ENCODE assay signal across 1 cellular context in the genomic region with DNA sequence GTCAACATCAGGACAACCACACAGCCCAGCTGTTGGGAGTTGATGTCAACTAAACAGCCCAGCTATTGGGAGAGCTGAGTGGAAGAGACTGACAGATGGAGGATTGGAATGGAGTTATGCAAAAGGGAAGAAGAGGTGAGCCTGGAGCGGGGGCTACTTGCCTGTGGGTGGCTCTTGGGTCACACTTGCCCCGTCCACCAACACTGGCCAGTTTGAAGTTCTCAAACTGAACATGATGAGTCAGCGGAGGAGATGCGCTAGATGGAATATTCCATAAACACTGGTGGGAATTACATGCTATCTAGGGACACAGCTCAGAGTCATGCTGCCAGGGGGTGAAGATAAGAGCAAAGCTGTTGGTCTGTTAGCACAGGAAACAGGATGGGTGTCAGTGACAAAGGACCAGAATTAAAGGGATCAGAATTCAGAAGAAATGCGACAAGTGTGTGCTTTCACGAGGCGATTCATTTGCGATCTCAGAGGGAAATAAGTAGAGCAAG.
TF ChIP-seq lines count a peak whose summit lies in the region.

No MANE protein-coding gene starts in this region.

TF ChIP-seq in K562, 482 proteins besides CTCF, POLR2A, EP300 and RAD21 (continued from another document and continues in another):
- TF ChIP-seq, protein P1, sequence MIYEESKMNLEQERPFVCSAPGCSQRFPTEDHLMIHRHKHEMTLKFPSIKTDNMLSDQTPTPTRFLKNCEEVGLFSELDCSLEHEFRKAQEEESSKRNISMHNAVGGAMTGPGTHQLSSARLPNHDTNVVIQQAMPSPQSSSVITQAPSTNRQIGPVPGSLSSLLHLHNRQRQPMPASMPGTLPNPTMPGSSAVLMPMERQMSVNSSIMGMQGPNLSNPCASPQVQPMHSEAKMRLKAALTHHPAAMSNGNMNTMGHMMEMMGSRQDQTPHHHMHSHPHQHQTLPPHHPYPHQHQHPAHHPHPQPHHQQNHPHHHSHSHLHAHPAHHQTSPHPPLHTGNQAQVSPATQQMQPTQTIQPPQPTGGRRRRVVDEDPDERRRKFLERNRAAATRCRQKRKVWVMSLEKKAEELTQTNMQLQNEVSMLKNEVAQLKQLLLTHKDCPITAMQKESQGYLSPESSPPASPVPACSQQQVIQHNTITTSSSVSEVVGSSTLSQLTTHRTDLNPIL (CRISPR knock-in tag; IDR thresholded peaks at IDR 0.05): no peak
- no peak for TF ChIP-seq SMAD3 (CRISPR knock-in tag; conservative IDR thresholded peaks at IDR 0.05)
- TF ChIP-seq ZFPM2 (CRISPR knock-in tag; IDR thresholded peaks at IDR 0.05): no peak
- TF ChIP-seq FOXA3 (CRISPR knock-in tag; conservative IDR thresholded peaks at IDR 0.05 in 1 of 2, IDR thresholded peaks at IDR 0.05 in 1 of 2): no peak
- no peak for TF ChIP-seq CHD4 (IDR thresholded peaks at IDR 0.05; ENCODE audit: insufficient read depth, insufficient replicate concordance, low read depth, low read length, poor library complexity, severe bottlenecking)
- no peak for TF ChIP-seq PCBP2 (IDR thresholded peaks at IDR 0.05; ENCODE audit: low read depth, low read length, poor library complexity, severe bottlenecking)
- TF ChIP-seq ELF4 (CRISPR knock-in tag; IDR thresholded peaks at IDR 0.05): no peak
- TF ChIP-seq ZNF785 (CRISPR knock-in tag; IDR thresholded peaks at IDR 0.05): no peak
- no peak for TF ChIP-seq MEF2A (IDR thresholded peaks at IDR 0.05; ENCODE audit: control insufficient read depth, low read depth, low read length)
- TF ChIP-seq ZNF707 (CRISPR knock-in tag; conservative IDR thresholded peaks at IDR 0.05): no peak
- peak; percentile 97 for TF ChIP-seq MAFG (tag; conservative IDR thresholded peaks at IDR 0.05)
- TF ChIP-seq MED1 (CRISPR knock-in tag; IDR thresholded peaks at IDR 0.05; ENCODE audit: borderline replicate concordance): no peak
- TF ChIP-seq MTF1 (CRISPR knock-in tag; IDR thresholded peaks at IDR 0.05; ENCODE audit: borderline replicate concordance): no peak
- no peak for TF ChIP-seq ZNF75A (CRISPR knock-in tag; IDR thresholded peaks at IDR 0.05)
- TF ChIP-seq, protein P2, sequence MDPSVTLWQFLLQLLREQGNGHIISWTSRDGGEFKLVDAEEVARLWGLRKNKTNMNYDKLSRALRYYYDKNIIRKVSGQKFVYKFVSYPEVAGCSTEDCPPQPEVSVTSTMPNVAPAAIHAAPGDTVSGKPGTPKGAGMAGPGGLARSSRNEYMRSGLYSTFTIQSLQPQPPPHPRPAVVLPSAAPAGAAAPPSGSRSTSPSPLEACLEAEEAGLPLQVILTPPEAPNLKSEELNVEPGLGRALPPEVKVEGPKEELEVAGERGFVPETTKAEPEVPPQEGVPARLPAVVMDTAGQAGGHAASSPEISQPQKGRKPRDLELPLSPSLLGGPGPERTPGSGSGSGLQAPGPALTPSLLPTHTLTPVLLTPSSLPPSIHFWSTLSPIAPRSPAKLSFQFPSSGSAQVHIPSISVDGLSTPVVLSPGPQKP (CRISPR knock-in tag; IDR thresholded peaks at IDR 0.05): no peak
- TF ChIP-seq, protein P3, sequence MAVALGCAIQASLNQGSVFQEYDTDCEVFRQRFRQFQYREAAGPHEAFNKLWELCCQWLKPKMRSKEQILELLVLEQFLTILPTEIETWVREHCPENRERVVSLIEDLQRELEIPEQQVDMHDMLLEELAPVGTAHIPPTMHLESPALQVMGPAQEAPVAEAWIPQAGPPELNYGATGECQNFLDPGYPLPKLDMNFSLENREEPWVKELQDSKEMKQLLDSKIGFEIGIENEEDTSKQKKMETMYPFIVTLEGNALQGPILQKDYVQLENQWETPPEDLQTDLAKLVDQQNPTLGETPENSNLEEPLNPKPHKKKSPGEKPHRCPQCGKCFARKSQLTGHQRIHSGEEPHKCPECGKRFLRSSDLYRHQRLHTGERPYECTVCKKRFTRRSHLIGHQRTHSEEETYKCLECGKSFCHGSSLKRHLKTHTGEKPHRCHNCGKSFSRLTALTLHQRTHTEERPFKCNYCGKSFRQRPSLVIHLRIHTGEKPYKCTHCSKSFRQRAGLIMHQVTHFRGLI (CRISPR knock-in tag; IDR thresholded peaks at IDR 0.05): no peak
- TF ChIP-seq, protein P4, sequence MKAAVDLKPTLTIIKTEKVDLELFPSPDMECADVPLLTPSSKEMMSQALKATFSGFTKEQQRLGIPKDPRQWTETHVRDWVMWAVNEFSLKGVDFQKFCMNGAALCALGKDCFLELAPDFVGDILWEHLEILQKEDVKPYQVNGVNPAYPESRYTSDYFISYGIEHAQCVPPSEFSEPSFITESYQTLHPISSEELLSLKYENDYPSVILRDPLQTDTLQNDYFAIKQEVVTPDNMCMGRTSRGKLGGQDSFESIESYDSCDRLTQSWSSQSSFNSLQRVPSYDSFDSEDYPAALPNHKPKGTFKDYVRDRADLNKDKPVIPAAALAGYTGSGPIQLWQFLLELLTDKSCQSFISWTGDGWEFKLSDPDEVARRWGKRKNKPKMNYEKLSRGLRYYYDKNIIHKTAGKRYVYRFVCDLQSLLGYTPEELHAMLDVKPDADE (conservative IDR thresholded peaks at IDR 0.05; ENCODE audit: control insufficient read depth, low read depth, low read length): peak; percentile 70
- TF ChIP-seq ZBTB1 (CRISPR knock-in tag; IDR thresholded peaks at IDR 0.05; ENCODE audit: borderline replicate concordance, low read depth): no peak
- no peak for TF ChIP-seq THRAP3 (IDR thresholded peaks at IDR 0.05; ENCODE audit: borderline replicate concordance)
- peak; percentile 97 for TF ChIP-seq FOSL1 (tag; conservative IDR thresholded peaks at IDR 0.05)
- TF ChIP-seq, protein P5, sequence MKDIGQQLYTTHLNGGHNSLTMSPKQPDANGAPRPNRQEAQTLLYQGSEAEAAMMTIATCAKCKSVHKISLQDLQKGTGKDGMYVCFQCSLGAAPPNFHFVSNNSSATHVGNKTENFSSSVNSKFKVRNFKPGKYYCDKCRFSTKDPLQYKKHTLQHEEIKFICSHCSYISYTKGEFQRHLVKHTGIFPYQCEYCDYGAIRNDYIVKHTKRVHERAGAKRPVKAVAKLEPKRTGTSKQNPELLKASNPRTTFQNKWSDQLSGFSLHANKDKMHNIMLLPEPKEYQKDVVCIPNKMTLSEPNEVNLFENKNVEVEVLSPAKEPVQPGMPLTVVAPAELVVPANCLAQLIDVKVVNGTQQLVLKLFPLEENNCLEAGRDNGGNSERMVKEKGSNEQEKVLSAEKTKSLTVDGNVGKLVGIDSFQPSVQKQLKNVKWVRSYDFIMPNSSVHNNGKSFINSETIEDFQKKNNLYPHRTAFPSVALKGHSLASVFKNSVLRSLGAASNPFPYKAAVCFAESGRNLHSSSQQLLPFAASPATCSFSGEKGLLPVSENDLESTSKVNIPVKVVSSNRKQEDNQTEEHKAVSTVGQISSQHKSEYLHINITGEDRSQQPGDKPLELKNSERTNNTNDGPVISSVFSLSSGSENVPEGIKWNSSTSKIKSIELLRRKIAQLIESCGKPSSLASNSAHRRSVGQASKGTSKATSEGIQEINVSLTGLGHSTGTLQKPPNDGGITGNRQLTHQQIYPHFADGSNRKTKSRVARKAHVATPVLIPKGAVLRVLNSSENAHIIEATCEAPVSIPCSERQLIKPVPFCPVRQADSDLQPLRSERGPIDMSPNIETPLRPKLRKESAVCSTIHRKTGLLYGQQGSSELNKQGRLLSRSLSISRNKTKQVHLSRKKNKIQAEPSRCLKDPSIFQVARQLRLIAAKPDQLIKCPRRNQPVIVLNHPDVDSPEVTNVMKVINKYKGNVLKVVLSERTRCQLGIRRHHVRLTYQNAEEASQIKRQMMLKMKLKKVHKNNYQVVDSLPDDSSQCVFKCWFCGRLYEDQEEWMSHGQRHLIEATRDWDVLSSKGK (CRISPR knock-in tag; IDR thresholded peaks at IDR 0.05): no peak
- TF ChIP-seq, protein P6, sequence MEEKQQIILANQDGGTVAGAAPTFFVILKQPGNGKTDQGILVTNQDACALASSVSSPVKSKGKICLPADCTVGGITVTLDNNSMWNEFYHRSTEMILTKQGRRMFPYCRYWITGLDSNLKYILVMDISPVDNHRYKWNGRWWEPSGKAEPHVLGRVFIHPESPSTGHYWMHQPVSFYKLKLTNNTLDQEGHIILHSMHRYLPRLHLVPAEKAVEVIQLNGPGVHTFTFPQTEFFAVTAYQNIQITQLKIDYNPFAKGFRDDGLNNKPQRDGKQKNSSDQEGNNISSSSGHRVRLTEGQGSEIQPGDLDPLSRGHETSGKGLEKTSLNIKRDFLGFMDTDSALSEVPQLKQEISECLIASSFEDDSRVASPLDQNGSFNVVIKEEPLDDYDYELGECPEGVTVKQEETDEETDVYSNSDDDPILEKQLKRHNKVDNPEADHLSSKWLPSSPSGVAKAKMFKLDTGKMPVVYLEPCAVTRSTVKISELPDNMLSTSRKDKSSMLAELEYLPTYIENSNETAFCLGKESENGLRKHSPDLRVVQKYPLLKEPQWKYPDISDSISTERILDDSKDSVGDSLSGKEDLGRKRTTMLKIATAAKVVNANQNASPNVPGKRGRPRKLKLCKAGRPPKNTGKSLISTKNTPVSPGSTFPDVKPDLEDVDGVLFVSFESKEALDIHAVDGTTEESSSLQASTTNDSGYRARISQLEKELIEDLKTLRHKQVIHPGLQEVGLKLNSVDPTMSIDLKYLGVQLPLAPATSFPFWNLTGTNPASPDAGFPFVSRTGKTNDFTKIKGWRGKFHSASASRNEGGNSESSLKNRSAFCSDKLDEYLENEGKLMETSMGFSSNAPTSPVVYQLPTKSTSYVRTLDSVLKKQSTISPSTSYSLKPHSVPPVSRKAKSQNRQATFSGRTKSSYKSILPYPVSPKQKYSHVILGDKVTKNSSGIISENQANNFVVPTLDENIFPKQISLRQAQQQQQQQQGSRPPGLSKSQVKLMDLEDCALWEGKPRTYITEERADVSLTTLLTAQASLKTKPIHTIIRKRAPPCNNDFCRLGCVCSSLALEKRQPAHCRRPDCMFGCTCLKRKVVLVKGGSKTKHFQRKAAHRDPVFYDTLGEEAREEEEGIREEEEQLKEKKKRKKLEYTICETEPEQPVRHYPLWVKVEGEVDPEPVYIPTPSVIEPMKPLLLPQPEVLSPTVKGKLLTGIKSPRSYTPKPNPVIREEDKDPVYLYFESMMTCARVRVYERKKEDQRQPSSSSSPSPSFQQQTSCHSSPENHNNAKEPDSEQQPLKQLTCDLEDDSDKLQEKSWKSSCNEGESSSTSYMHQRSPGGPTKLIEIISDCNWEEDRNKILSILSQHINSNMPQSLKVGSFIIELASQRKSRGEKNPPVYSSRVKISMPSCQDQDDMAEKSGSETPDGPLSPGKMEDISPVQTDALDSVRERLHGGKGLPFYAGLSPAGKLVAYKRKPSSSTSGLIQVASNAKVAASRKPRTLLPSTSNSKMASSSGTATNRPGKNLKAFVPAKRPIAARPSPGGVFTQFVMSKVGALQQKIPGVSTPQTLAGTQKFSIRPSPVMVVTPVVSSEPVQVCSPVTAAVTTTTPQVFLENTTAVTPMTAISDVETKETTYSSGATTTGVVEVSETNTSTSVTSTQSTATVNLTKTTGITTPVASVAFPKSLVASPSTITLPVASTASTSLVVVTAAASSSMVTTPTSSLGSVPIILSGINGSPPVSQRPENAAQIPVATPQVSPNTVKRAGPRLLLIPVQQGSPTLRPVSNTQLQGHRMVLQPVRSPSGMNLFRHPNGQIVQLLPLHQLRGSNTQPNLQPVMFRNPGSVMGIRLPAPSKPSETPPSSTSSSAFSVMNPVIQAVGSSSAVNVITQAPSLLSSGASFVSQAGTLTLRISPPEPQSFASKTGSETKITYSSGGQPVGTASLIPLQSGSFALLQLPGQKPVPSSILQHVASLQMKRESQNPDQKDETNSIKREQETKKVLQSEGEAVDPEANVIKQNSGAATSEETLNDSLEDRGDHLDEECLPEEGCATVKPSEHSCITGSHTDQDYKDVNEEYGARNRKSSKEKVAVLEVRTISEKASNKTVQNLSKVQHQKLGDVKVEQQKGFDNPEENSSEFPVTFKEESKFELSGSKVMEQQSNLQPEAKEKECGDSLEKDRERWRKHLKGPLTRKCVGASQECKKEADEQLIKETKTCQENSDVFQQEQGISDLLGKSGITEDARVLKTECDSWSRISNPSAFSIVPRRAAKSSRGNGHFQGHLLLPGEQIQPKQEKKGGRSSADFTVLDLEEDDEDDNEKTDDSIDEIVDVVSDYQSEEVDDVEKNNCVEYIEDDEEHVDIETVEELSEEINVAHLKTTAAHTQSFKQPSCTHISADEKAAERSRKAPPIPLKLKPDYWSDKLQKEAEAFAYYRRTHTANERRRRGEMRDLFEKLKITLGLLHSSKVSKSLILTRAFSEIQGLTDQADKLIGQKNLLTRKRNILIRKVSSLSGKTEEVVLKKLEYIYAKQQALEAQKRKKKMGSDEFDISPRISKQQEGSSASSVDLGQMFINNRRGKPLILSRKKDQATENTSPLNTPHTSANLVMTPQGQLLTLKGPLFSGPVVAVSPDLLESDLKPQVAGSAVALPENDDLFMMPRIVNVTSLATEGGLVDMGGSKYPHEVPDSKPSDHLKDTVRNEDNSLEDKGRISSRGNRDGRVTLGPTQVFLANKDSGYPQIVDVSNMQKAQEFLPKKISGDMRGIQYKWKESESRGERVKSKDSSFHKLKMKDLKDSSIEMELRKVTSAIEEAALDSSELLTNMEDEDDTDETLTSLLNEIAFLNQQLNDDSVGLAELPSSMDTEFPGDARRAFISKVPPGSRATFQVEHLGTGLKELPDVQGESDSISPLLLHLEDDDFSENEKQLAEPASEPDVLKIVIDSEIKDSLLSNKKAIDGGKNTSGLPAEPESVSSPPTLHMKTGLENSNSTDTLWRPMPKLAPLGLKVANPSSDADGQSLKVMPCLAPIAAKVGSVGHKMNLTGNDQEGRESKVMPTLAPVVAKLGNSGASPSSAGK (IDR thresholded peaks at IDR 0.05): peak; percentile 76
- no peak for TF ChIP-seq KDM5B (IDR thresholded peaks at IDR 0.05; ENCODE audit: insufficient replicate concordance, low read depth, low read length)
- peak; percentile 98 for TF ChIP-seq DPF2 (IDR thresholded peaks at IDR 0.05)
- TF ChIP-seq, protein P7, sequence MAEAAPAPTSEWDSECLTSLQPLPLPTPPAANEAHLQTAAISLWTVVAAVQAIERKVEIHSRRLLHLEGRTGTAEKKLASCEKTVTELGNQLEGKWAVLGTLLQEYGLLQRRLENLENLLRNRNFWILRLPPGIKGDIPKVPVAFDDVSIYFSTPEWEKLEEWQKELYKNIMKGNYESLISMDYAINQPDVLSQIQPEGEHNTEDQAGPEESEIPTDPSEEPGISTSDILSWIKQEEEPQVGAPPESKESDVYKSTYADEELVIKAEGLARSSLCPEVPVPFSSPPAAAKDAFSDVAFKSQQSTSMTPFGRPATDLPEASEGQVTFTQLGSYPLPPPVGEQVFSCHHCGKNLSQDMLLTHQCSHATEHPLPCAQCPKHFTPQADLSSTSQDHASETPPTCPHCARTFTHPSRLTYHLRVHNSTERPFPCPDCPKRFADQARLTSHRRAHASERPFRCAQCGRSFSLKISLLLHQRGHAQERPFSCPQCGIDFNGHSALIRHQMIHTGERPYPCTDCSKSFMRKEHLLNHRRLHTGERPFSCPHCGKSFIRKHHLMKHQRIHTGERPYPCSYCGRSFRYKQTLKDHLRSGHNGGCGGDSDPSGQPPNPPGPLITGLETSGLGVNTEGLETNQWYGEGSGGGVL (CRISPR knock-in tag; IDR thresholded peaks at IDR 0.05): no peak
- peak; percentile 58; the same call in 1 of the 2 replicates for TF ChIP-seq CREB1 (IDR thresholded peaks at IDR 0.05)
- no peak for TF ChIP-seq CREB1 (CRISPR knock-in tag; IDR thresholded peaks at IDR 0.05)
- TF ChIP-seq, protein P8, sequence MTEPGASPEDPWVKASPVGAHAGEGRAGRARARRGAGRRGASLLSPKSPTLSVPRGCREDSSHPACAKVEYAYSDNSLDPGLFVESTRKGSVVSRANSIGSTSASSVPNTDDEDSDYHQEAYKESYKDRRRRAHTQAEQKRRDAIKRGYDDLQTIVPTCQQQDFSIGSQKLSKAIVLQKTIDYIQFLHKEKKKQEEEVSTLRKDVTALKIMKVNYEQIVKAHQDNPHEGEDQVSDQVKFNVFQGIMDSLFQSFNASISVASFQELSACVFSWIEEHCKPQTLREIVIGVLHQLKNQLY (CRISPR knock-in tag; conservative IDR thresholded peaks at IDR 0.05): no peak
- TF ChIP-seq, protein P9, sequence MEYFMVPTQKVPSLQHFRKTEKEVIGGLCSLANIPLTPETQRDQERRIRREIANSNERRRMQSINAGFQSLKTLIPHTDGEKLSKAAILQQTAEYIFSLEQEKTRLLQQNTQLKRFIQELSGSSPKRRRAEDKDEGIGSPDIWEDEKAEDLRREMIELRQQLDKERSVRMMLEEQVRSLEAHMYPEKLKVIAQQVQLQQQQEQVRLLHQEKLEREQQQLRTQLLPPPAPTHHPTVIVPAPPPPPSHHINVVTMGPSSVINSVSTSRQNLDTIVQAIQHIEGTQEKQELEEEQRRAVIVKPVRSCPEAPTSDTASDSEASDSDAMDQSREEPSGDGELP (CRISPR knock-in tag; IDR thresholded peaks at IDR 0.05; ENCODE audit: borderline replicate concordance): peak; percentile 92
